Comparison of ENCODE assay signal across 9 cellular contexts in genomic region chrX:45743081-45743533, GRCh38.
DNase-seq lines count a peak whose midpoint lies in the region; ATAC-seq and TF ChIP-seq lines count a peak whose summit lies in the region.
"Had no signal": no experiment of that assay in that cellular context is flagged by ENCODE, and none has a peak within 500 bp of the region (broad histone marks: within the 10 kb centered on the region; RNA-seq: fewer than 3 reads in every experiment).

No MANE protein-coding gene starts in this region.

- intact Hi-C loops in body of pancreas (cut with DNase I): no loop called here

- no peaks in the 10 kb centered on the region for H3K9me3 ChIP-seq in body of pancreas

- ATAC-seq in GM19351 (IDR thresholded peaks at IDR 0.05; ENCODE audit: unreplicated experiment): peak; percentile 77
- ATAC-seq in foreskin keratinocyte: peak; percentile 92
- ATAC-seq in GM18517 (IDR thresholded peaks at IDR 0.05; ENCODE audit: unreplicated experiment): no peak
- no peak for ATAC-seq in body of pancreas
- ATAC-seq: T-cell had no signal

- H3K27me3 ChIP-seq in foreskin keratinocyte (no peaks in the 10 kb centered on the region), body of pancreas (no peaks in the 10 kb centered on the region)

- no peak for TF ChIP-seq POLR2A in body of pancreas (IDR thresholded peaks at IDR 0.05)

- H3K27ac ChIP-seq in foreskin keratinocyte (peak overlapping the region; percentile 13), body of pancreas (no peak overlapping the region)

- H3K4me1 ChIP-seq in foreskin keratinocyte (peaks cover 23% of the 10 kb centered on the region), body of pancreas (no peaks in the 10 kb centered on the region)

- H3K4me3 ChIP-seq in body of pancreas: no peak overlapping the region

- H3K36me3 ChIP-seq in body of pancreas (replicated peaks in 1 of 2; ENCODE audit: insufficient read depth in 1 of 2, low read depth in 2 of 2): no peaks in the 10 kb centered on the region

- TF ChIP-seq CTCF in foreskin keratinocyte (conservative IDR thresholded peaks at IDR 0.05) (peak; percentile 66), body of pancreas (IDR thresholded peaks at IDR 0.05) (no peak)

- WGBS in body of pancreas, 2 donors: 75 to 86% methylated on average over 2 to 5 of the region's 5 CpGs

- peak; percentile 28 for DNase-seq in AG20443 (ENCODE audit: low spot score)
- DNase-seq in SW 1271 (lab: John Stamatoyannopoulos, UW): peak; percentile 30 to 69
- peak in 1 of 2 donors; percentile 83 for DNase-seq in foreskin keratinocyte
- DNase-seq in hypothalamus (lab: John Stamatoyannopoulos, UW): no peak
- DNase-seq in body of pancreas: no peak
- DNase-seq in NCI-H2029 treated with DMSO at 0.1 percent for 48 hours (lab: John Stamatoyannopoulos, UW): no peak

Comparison
In these comparisons a context has a peak if more than half of its experiments do, and no peak if none do; other contexts are left out.
1. DNase-seq: peak in AG20443 (single experiment) and SW 1271 (2 of 2); none in hypothalamus (0 of 51), body of pancreas (0 of 4) and NCI-H2029 treated with DMSO at 0.1 percent for 48 hours (single experiment).
2. ATAC-seq: peak in GM19351 (single experiment) and foreskin keratinocyte (single experiment); none in GM18517 (single experiment) and body of pancreas (single experiment).